In the genomic region with DNA sequence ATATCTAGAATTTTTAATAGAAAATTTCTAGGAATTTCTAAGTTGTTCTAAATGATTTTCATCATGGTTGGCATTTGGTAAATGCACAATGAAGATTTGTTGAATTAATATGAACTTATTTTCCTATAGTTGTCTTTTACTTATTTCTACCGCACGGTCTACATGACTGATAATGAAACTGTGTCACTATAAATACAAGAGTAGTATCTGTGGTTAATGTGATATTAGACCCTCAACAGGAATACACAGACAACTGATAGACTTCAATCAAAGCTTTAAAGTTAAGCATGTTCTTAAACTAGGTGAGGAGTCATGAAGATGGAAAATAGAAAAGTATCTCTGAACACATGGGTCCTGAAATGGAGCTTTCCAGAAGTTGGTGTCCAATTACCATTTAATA, we compare ENCODE assay signal across 19 cellular contexts.
A peak's percentile ranks its signal among the peaks of the same experiment; 100 is the strongest.
DNase-seq lines count a peak whose midpoint lies in the region; ATAC-seq, FAIRE-seq and TF ChIP-seq lines count a peak whose summit lies in the region.
"Had no signal": no experiment of that assay in that cellular context is flagged by ENCODE, and none has a peak within 500 bp of the region (broad histone marks: within the 10 kb centered on the region; RNA-seq: fewer than 3 reads in every experiment).

No MANE protein-coding gene starts in this region.

- H3K27me3 ChIP-seq in CD4-positive, alpha-beta memory T cell (ENCODE audit: insufficient read depth, low read length): no peaks in the 10 kb centered on the region
- H3K27me3 ChIP-seq: BLaER1 treated with 17β-estradiol and CSF1 and Interleukin-3, amounts not matched to agents 10 nM and 100 nM had no signal

- no peak for DNase-seq in H54 (ENCODE audit: insufficient read length, low spot score)
- DNase-seq in glutamatergic neuron: no peak
- DNase-seq in CD4-positive, alpha-beta memory T cell: no peak
- DNase-seq: AML-193; Calu3; CD4-positive, alpha-beta T cell; CD8-positive, alpha-beta memory T cell; COR-L47; DMS79 treated with DMSO at 0.1 percent for 48 hours; GF-D8 had no signal

- no peak overlapping the region for H3K4me3 ChIP-seq in CD4-positive, alpha-beta memory T cell (ENCODE audit: low read length in 2 of 2)
- H3K4me3 ChIP-seq: A549; BLaER1 treated with 17β-estradiol and CSF1 and Interleukin-3, amounts not matched to agents 10 nM and 100 nM had no signal

- CTCF ChIA-PET in CD4-positive, alpha-beta memory T cell (lab: Charles Lee; ENCODE audit: partially characterized antibody): no interaction called here

- H3K4me1 Mint-ChIP-seq in glutamatergic neuron (ENCODE audit: low read depth, unreplicated experiment): peaks cover 16% of the 10 kb centered on the region
- no peaks in the 10 kb centered on the region for H3K4me1 Mint-ChIP-seq in CD4-positive, alpha-beta memory T cell
- H3K4me1 Mint-ChIP-seq: B cell; CD8-positive, alpha-beta memory T cell had no signal

- H3K36me3 Mint-ChIP-seq in glutamatergic neuron (ENCODE audit: unreplicated experiment): no peaks in the 10 kb centered on the region
- no peaks in the 10 kb centered on the region for H3K36me3 Mint-ChIP-seq in CD4-positive, alpha-beta memory T cell
- H3K36me3 Mint-ChIP-seq: CD8-positive, alpha-beta memory T cell had no signal

- intact Hi-C loops in CD4-positive, alpha-beta memory T cell (cut with micrococcal nuclease): no loop called here

- peaks cover 2% of the 10 kb centered on the region for H3K27me3 Mint-ChIP-seq in glutamatergic neuron (ENCODE audit: unreplicated experiment)
- no peaks in the 10 kb centered on the region for H3K27me3 Mint-ChIP-seq in CD4-positive, alpha-beta memory T cell
- H3K27me3 Mint-ChIP-seq: B cell; CD4-positive, alpha-beta T cell had no signal

- POLR2A ChIA-PET in CD4-positive, alpha-beta memory T cell (lab: Charles Lee; ENCODE audit: partially characterized antibody): no interaction called here

- FAIRE-seq in H54 (lab: Jason Lieb, UNC): peak; percentile 65
- FAIRE-seq: A549, D721Med, GM12891 had no signal

- ATAC-seq in GM18907 (IDR thresholded peaks at IDR 0.05; ENCODE audit: unreplicated experiment) (peak; percentile 51), GM21381 (IDR thresholded peaks at IDR 0.05; ENCODE audit: unreplicated experiment) (no peak)
- ATAC-seq: A549 had no signal

- H3K9me3 Mint-ChIP-seq in glutamatergic neuron (ENCODE audit: unreplicated experiment): peaks cover 1% of the 10 kb centered on the region
- H3K9me3 Mint-ChIP-seq in CD4-positive, alpha-beta memory T cell: peaks cover 0 to 3% (median under 1%) of the 10 kb centered on the region in 8 donors
- H3K9me3 Mint-ChIP-seq: CD4-positive, alpha-beta T cell had no signal

- H3K27ac ChIP-seq in CD4-positive, alpha-beta memory T cell (ENCODE audit: low read depth, low read length): no peak overlapping the region
- H3K27ac ChIP-seq: 22Rv1; A549; BLaER1 treated with 17β-estradiol and CSF1 and Interleukin-3, amounts not matched to agents 10 nM and 100 nM; C4-2B had no signal

- peak overlapping the region; percentile 52 for H3K4me3 Mint-ChIP-seq in glutamatergic neuron (ENCODE audit: unreplicated experiment)
- no peak overlapping the region for H3K4me3 Mint-ChIP-seq in CD4-positive, alpha-beta memory T cell
- H3K4me3 Mint-ChIP-seq: B cell; CD4-positive, alpha-beta T cell; CD8-positive, alpha-beta memory T cell had no signal

- H3K4me1 ChIP-seq in CD4-positive, alpha-beta memory T cell (ENCODE audit: insufficient read depth, low read length): no peaks in the 10 kb centered on the region
- H3K4me1 ChIP-seq: A549; BLaER1 treated with 17β-estradiol and CSF1 and Interleukin-3, amounts not matched to agents 10 nM and 100 nM had no signal

- H3K27ac Mint-ChIP-seq in glutamatergic neuron (ENCODE audit: unreplicated experiment): no peak overlapping the region
- no peak overlapping the region for H3K27ac Mint-ChIP-seq in CD4-positive, alpha-beta memory T cell
- H3K27ac Mint-ChIP-seq: B cell; CD4-positive, alpha-beta T cell; CD8-positive, alpha-beta memory T cell had no signal

- TF ChIP-seq POLR2A in H54 (IDR thresholded peaks at IDR 0.05; ENCODE audit: low read depth, low read length): no peak

- no peaks in the 10 kb centered on the region for H3K36me3 ChIP-seq in CD4-positive, alpha-beta memory T cell (ENCODE audit: insufficient read depth, low read length)
- H3K36me3 ChIP-seq: BLaER1 treated with 17β-estradiol and CSF1 and Interleukin-3, amounts not matched to agents 10 nM and 100 nM had no signal

- TF ChIP-seq CTCF in glutamatergic neuron (IDR thresholded peaks at IDR 0.05; ENCODE audit: partially characterized antibody, unreplicated experiment): no peak

- H3K9me3 ChIP-seq in CD4-positive, alpha-beta memory T cell (ENCODE audit: control insufficient read depth in 1 of 2, low read length in 2 of 2): no peaks in the 10 kb centered on the region
- H3K9me3 ChIP-seq: A549; BLaER1 treated with 17β-estradiol and CSF1 and Interleukin-3, amounts not matched to agents 10 nM and 100 nM had no signal
